1 cellular context compared by ENCODE assay signal in genomic region chr9:137026828-137027227, GRCh38.
TF ChIP-seq lines count a peak whose summit lies in the region.

No MANE protein-coding gene starts in this region.

TF ChIP-seq in GM23338, 12 proteins besides CTCF, POLR2A, EP300 and RAD21 (continued from another document):
- TF ChIP-seq REST (IDR thresholded peaks at IDR 0.05; ENCODE audit: unreplicated experiment) (no peak), EZH2 (IDR thresholded peaks at IDR 0.05; ENCODE audit: low read depth, unreplicated experiment) (no peak), NANOG (IDR thresholded peaks at IDR 0.05; ENCODE audit: borderline replicate concordance) (no peak), CREB1 (CRISPR knock-in tag; IDR thresholded peaks at IDR 0.05; ENCODE audit: low read depth) (no peak), POLR2AphosphoS5 (IDR thresholded peaks at IDR 0.05; ENCODE audit: low read depth) (no peak), ZNF331 (CRISPR knock-in tag; IDR thresholded peaks at IDR 0.05; ENCODE audit: low read depth) (no peak), EZH2phosphoT487 (IDR thresholded peaks at IDR 0.05; ENCODE audit: unreplicated experiment) (no peak), ZNF114 (CRISPR knock-in tag; IDR thresholded peaks at IDR 0.05) (no peak)
